Comparison of ENCODE assay signal across 8 cellular contexts in genomic region chr9:136629879-136630661, GRCh38. TPM values are rescaled to one million over a fixed set of nuclear protein-coding genes. Genes with fewer than 3 reads are reported as not detected.
A peak's percentile ranks its signal among the peaks of the same experiment; 100 is the strongest.
DNase-seq lines count a peak whose midpoint lies in the region; ATAC-seq, FAIRE-seq and TF ChIP-seq lines count a peak whose summit lies in the region.

No MANE protein-coding gene starts in this region.

- H3K9me1 ChIP-seq in keratinocyte (ENCODE audit: control insufficient read depth, extremely low read depth, insufficient read depth, low read length), result no peaks in the 10 kb centered on the region

- H3K9me3 ChIP-seq in BLaER1 treated with 17β-estradiol and CSF1 and Interleukin-3, amounts not matched to agents 10 nM and 100 nM (replicated peaks in 1 of 11), result no peaks in the 10 kb centered on the region
- peaks cover 2% of the 10 kb centered on the region for H3K9me3 ChIP-seq in keratinocyte (ENCODE audit: control insufficient read depth, low read depth, low read length)

- peak overlapping the region; percentile 42 to 88 (median 72); a peak in 20 of 22 replicates for H3K4me2 ChIP-seq in BLaER1 treated with 17β-estradiol and CSF1 and Interleukin-3, amounts not matched to agents 10 nM and 100 nM
- H3K4me2 ChIP-seq in keratinocyte (ENCODE audit: control insufficient read depth, extremely low read depth, insufficient read depth, low read depth, low read length), result no peak overlapping the region

- FAIRE-seq in keratinocyte (lab: Jason Lieb, UNC), result no peak

- ATAC-seq in HG02678 (IDR thresholded peaks at IDR 0.05; ENCODE audit: unreplicated experiment), result no peak

- H3K4me1 ChIP-seq in BLaER1 treated with 17β-estradiol and CSF1 and Interleukin-3, amounts not matched to agents 10 nM and 100 nM, result peaks cover 32 to 76% (median 69%) of the 10 kb centered on the region in 10 experiments
- peaks cover 18% of the 10 kb centered on the region for H3K4me1 ChIP-seq in keratinocyte (ENCODE audit: control insufficient read depth, extremely low read depth, insufficient read depth, low read length)

- 0 out of 22 replicates have a peak overlapping the region, but pooled peaks of 2 of the 11 experiments have one; percentile 9 to 19 for H3K9ac ChIP-seq in BLaER1 treated with 17β-estradiol and CSF1 and Interleukin-3, amounts not matched to agents 10 nM and 100 nM
- H3K9ac ChIP-seq in keratinocyte (ENCODE audit: control insufficient read depth, extremely low read depth, insufficient read depth, low read length), result no peak overlapping the region

- peaks cover 0 to 24% (median 0%) of the 10 kb centered on the region in 11 experiments; a peak in 7 of 22 replicates for H4K20me1 ChIP-seq in BLaER1 treated with 17β-estradiol and CSF1 and Interleukin-3, amounts not matched to agents 10 nM and 100 nM
- no peaks in the 10 kb centered on the region for H4K20me1 ChIP-seq in keratinocyte (ENCODE audit: control insufficient read depth, extremely low read depth, insufficient read depth, low read length)

- no peaks in the 10 kb centered on the region for H3K79me2 ChIP-seq in keratinocyte (ENCODE audit: control insufficient read depth, insufficient read depth, low read length)

- dilution Hi-C loops in keratinocyte (cut with MboI; ENCODE audit: extremely low pct_ligation_motif_present, low sequenced_read_pairs), result no loop called here

- peak; percentile 91 for DNase-seq in HuH-7.5 (ENCODE audit: low spot score)
- DNase-seq in T follicular helper cell (ENCODE audit: low read depth), result peak; percentile 45
- peak; percentile 73 for DNase-seq in astrocyte of the hippocampus (ENCODE audit: low read depth, low spot score)
- DNase-seq in keratinocyte (ENCODE audit: low read depth, low spot score), result no peak
- peak in 2 of 3 experiments; percentile 31 to 40 for DNase-seq in stimulated activated CD4-positive, alpha-beta T cell treated with anti-CD3 and anti-CD28 coated beads, TNF-alpha, amount 100 ng/mL, for 4 hours (ENCODE audit: low read depth in 3 of 3)
- no peak for DNase-seq in middle frontal gyrus (ENCODE audit: extremely low spot score, low spot score)

- H3K27me3 ChIP-seq in BLaER1 treated with 17β-estradiol and CSF1 and Interleukin-3, amounts not matched to agents 10 nM and 100 nM, result peaks cover 0 to 30% (median 4%) of the 10 kb centered on the region in 11 experiments; a peak in 8 of 22 replicates
- peaks cover 7% of the 10 kb centered on the region for H3K27me3 ChIP-seq in keratinocyte (ENCODE audit: control insufficient read depth, extremely low read depth, insufficient read depth, low read length)

- peak in 2 of 3 experiments; percentile 44 to 57 for TF ChIP-seq CTCF in keratinocyte (optimal IDR thresholded peaks at IDR 0.05 in 1 of 3, IDR thresholded peaks at IDR 0.05 in 1 of 3, conservative IDR thresholded peaks at IDR 0.05 in 1 of 3; ENCODE audit: extremely low read depth in 1 of 3, insufficient read depth in 2 of 3, low read length in 3 of 3)

- no peak overlapping the region for H2AFZ ChIP-seq in keratinocyte (ENCODE audit: control insufficient read depth, low read length)

- no peaks in the 10 kb centered on the region for H3K36me3 ChIP-seq in BLaER1 treated with 17β-estradiol and CSF1 and Interleukin-3, amounts not matched to agents 10 nM and 100 nM
- no peaks in the 10 kb centered on the region for H3K36me3 ChIP-seq in keratinocyte (ENCODE audit: control insufficient read depth in 2 of 2, extremely low read depth in 1 of 2, insufficient read depth in 2 of 2, low read length in 2 of 2)

- no peak overlapping the region for H3K27ac ChIP-seq in BLaER1 treated with 17β-estradiol and CSF1 and Interleukin-3, amounts not matched to agents 10 nM and 100 nM
- no peak overlapping the region for H3K27ac ChIP-seq in keratinocyte (ENCODE audit: control insufficient read depth, insufficient read depth, low read length)

- no peak overlapping the region for H3K4me3 ChIP-seq in BLaER1 treated with 17β-estradiol and CSF1 and Interleukin-3, amounts not matched to agents 10 nM and 100 nM
- H3K4me3 ChIP-seq in keratinocyte (ENCODE audit: control insufficient read depth in 2 of 3, extremely low read depth in 1 of 3, insufficient read depth in 2 of 3, low read depth in 1 of 3, low read length in 3 of 3), result no peak overlapping the region

RNA-seq across cellular contexts. Expression of gene EGFL7, which starts 32.6 kb away (rescaled TPM):
- 4.2 to 10.5 TPM (median 6.2 TPM) in 3 replicates for polyA plus RNA-seq in keratinocyte
- polyA plus RNA-seq in keratinocyte (2011; ENCODE audit: low read depth), result 1.0 TPM
- 3.9 and 15.7 TPM in 2 replicates for polyA plus RNA-seq in keratinocyte (2011; cell fraction: cytosol; rRNA removed)
- 7.2 and 12.3 TPM in 2 replicates for polyA plus RNA-seq in keratinocyte (2011; cell fraction: nucleus; rRNA removed)
- 2.4 and 10.1 TPM in 2 replicates for polyA plus RNA-seq in keratinocyte (2012; ENCODE audit: low replicate concordance)
- polyA minus RNA-seq in keratinocyte, result 1.3 to 4.1 TPM (median 2.7 TPM) in 3 replicates
- 16.3 TPM for polyA minus RNA-seq in keratinocyte (2011; cell fraction: cytosol; rRNA and poly(A)+ RNA removed)
- polyA minus RNA-seq in keratinocyte (2011; cell fraction: nucleus; rRNA and poly(A)+ RNA removed), result 4.7 and 7.5 TPM in 2 replicates

RNA-seq across cellular contexts. Expression of gene AGPAT2, which starts 57.2 kb away (rescaled TPM):
- polyA plus RNA-seq in keratinocyte, result 26.5 to 35.5 TPM (median 34.7 TPM) in 3 replicates
- 3.0 TPM for polyA plus RNA-seq in keratinocyte (2011; ENCODE audit: low read depth)
- polyA plus RNA-seq in keratinocyte (2011; cell fraction: cytosol; rRNA removed), result 32.9 and 44.3 TPM in 2 replicates
- polyA plus RNA-seq in keratinocyte (2011; cell fraction: nucleus; rRNA removed), result 32.8 and 43.6 TPM in 2 replicates
- polyA plus RNA-seq in keratinocyte (2012; ENCODE audit: low replicate concordance), result 20.3 and 38.1 TPM in 2 replicates
- 22.2 to 51.8 TPM (median 23.8 TPM) in 3 replicates for polyA minus RNA-seq in keratinocyte
- polyA minus RNA-seq in keratinocyte (2011; cell fraction: cytosol; rRNA and poly(A)+ RNA removed), result 60.4 TPM
- polyA minus RNA-seq in keratinocyte (2011; cell fraction: nucleus; rRNA and poly(A)+ RNA removed), result 17.6 and 20.6 TPM in 2 replicates

Comparison
In these comparisons a context has a peak if more than half of its experiments do, and no peak if none do; other contexts are left out.
1. DNase-seq: peak in HuH-7.5 (single experiment), T follicular helper cell (single experiment), astrocyte of the hippocampus (single experiment) and stimulated activated CD4-positive, alpha-beta T cell treated with anti-CD3 and anti-CD28 coated beads, TNF-alpha, amount 100 ng/mL, for 4 hours (2 of 3); none in keratinocyte (single experiment) and middle frontal gyrus (single experiment).